ENCODE assay signal across 22 cellular contexts in genomic region chrX:137848291-137848905, GRCh38.
DNase-seq lines count a peak whose midpoint lies in the region; ATAC-seq and TF ChIP-seq lines count a peak whose summit lies in the region.
"Had no signal": no experiment of that assay in that cellular context is flagged by ENCODE, and none has a peak within 500 bp of the region (broad histone marks: within the 10 kb centered on the region; RNA-seq: fewer than 3 reads in every experiment).

No MANE protein-coding gene starts in this region.

- TF ChIP-seq POLR2A in esophagus muscularis mucosa (IDR thresholded peaks at IDR 0.05; ENCODE audit: low read depth) = no peak

- H3K27me3 Mint-ChIP-seq in stimulated activated naive B cell treated with anti-CD40 and anti-IgM and Interleukin-4, amounts not matched to agents 10 μg/mL and 1 μg/mL and 100 μg/mL, for 72 hours = no peaks in the 10 kb centered on the region
- H3K27me3 Mint-ChIP-seq: CD4-positive, CD25-positive, alpha-beta regulatory T cell had no signal

- peak overlapping the region; percentile 16; the same call in 1 of the 2 replicates for H3K4me3 ChIP-seq in HUES48 (ENCODE audit: low read depth, low read length)
- H3K4me3 ChIP-seq in esophagus muscularis mucosa = no peak overlapping the region
- H3K4me3 ChIP-seq: BLaER1, K562 had no signal

- WGBS in esophagus muscularis mucosa = 38% methylated on average over 11 of the region's 11 CpGs

- H3K27me3 ChIP-seq in HUES48 (ENCODE audit: control insufficient read depth, insufficient read depth, low read length) (peaks cover 13% of the 10 kb centered on the region; the same call in 1 of the 2 replicates), esophagus muscularis mucosa (no peaks in the 10 kb centered on the region)

- no peak overlapping the region; the same call in 1 of the 2 replicates for H3K9ac ChIP-seq in HUES48 (ENCODE audit: low read depth, low read length)
- H3K9ac ChIP-seq: BLaER1, SK-N-SH had no signal

- no peak for ATAC-seq in stimulated activated naive B cell treated with anti-CD40 and anti-IgM and Interleukin-4, amounts not matched to agents 10 μg/mL and 1 μg/mL and 100 μg/mL, for 72 hours (replicated peaks)
- ATAC-seq: K562, PC-3 had no signal

- TF ChIP-seq CTCF in esophagus muscularis mucosa (IDR thresholded peaks at IDR 0.05) = no peak

- H3K27ac ChIP-seq in HUES48 (ENCODE audit: low read depth, low read length) (peak overlapping the region; percentile 7), esophagus muscularis mucosa (replicated peaks in 1 of 4) (no peak overlapping the region)
- H3K27ac ChIP-seq: BLaER1 had no signal

- intact Hi-C loops in esophagus muscularis mucosa (cut with DNase I) = no loop called here

- H3K9me3 ChIP-seq in HUES48 (ENCODE audit: control insufficient read depth, insufficient read depth, low read length) (no peaks in the 10 kb centered on the region), esophagus muscularis mucosa (no peaks in the 10 kb centered on the region)
- H3K9me3 ChIP-seq: BLaER1, Caco-2, SK-N-SH had no signal

- H3K27ac Mint-ChIP-seq in stimulated activated naive B cell treated with anti-CD40 and anti-IgM and Interleukin-4, amounts not matched to agents 10 μg/mL and 1 μg/mL and 100 μg/mL, for 72 hours = no peak overlapping the region
- H3K27ac Mint-ChIP-seq: CD4-positive, CD25-positive, alpha-beta regulatory T cell had no signal

- H3K36me3 ChIP-seq in HUES48 (ENCODE audit: control insufficient read depth, insufficient read depth, low read length) = no peaks in the 10 kb centered on the region
- no peaks in the 10 kb centered on the region for H3K36me3 ChIP-seq in esophagus muscularis mucosa
- H3K36me3 ChIP-seq: BLaER1 had no signal

- DNase-seq in COR-L47 (lab: John Stamatoyannopoulos, UW) (peak; percentile 13), astrocyte of the hippocampus (ENCODE audit: low read depth, low spot score) (peak; percentile 0), left kidney (ENCODE audit: low read depth, low spot score) (peak; percentile 7), Ammon's horn (ENCODE audit: low spot score) (no peak), esophagus muscularis mucosa (ENCODE audit: extremely low spot score) (no peak), germinal center (ENCODE audit: low spot score) (no peak)
- DNase-seq in stimulated activated naive B cell treated with anti-CD40 and anti-IgM and Interleukin-4, amounts not matched to agents 10 μg/mL and 1 μg/mL and 100 μg/mL, for 72 hours = no peak
- DNase-seq: Caco-2; CD4-positive, CD25-positive, alpha-beta regulatory T cell; GF-D8; Kasumi-1; NCI-H1105 treated with DMSO at 0.1 percent for 48 hours; NCI-H2029 treated with DMSO at 0.1 percent for 48 hours; NCI-H2227 treated with DMSO at 0.1 percent for 48 hours; NCI-H510A; NCI-H748 treated with DMSO at 0.1 percent for 48 hours; NK-92 treated with Interleukin-12 subunit alpha and Interleukin-12 subunit beta, amount 100 ng/mL, for 24 hours; PC-3; SK-N-SH had no signal

- no peak for TF ChIP-seq EP300 in esophagus muscularis mucosa (IDR thresholded peaks at IDR 0.05)

- H3K36me3 Mint-ChIP-seq in stimulated activated naive B cell treated with anti-CD40 and anti-IgM and Interleukin-4, amounts not matched to agents 10 μg/mL and 1 μg/mL and 100 μg/mL, for 72 hours = no peaks in the 10 kb centered on the region
- H3K36me3 Mint-ChIP-seq: CD4-positive, CD25-positive, alpha-beta regulatory T cell had no signal

- H3K4me1 Mint-ChIP-seq in stimulated activated naive B cell treated with anti-CD40 and anti-IgM and Interleukin-4, amounts not matched to agents 10 μg/mL and 1 μg/mL and 100 μg/mL, for 72 hours = no peaks in the 10 kb centered on the region
- H3K4me1 Mint-ChIP-seq: CD4-positive, CD25-positive, alpha-beta regulatory T cell had no signal

- H3K4me1 ChIP-seq in HUES48 (ENCODE audit: control insufficient read depth, insufficient read depth, low read length) (peaks cover 36% of the 10 kb centered on the region), esophagus muscularis mucosa (no peaks in the 10 kb centered on the region)
- H3K4me1 ChIP-seq: BLaER1, Caco-2 had no signal

- H3K9me3 Mint-ChIP-seq in stimulated activated naive B cell treated with anti-CD40 and anti-IgM and Interleukin-4, amounts not matched to agents 10 μg/mL and 1 μg/mL and 100 μg/mL, for 72 hours = peaks cover 0 to 2% of the 10 kb centered on the region in 2 donors

- H3K4me3 Mint-ChIP-seq in stimulated activated naive B cell treated with anti-CD40 and anti-IgM and Interleukin-4, amounts not matched to agents 10 μg/mL and 1 μg/mL and 100 μg/mL, for 72 hours = no peak overlapping the region
- H3K4me3 Mint-ChIP-seq: CD4-positive, CD25-positive, alpha-beta regulatory T cell had no signal

Comparison
In these comparisons a context has a peak if more than half of its experiments do, and no peak if none do; other contexts are left out.
1. DNase-seq: peak in COR-L47 (single experiment), astrocyte of the hippocampus (single experiment) and left kidney (single experiment); none in Ammon's horn (single experiment), stimulated activated naive B cell treated with anti-CD40 and anti-IgM and Interleukin-4, amounts not matched to agents 10 μg/mL and 1 μg/mL and 100 μg/mL, for 72 hours (single experiment), esophagus muscularis mucosa (single experiment) and germinal center (single experiment).